1 cellular context compared by ENCODE assay signal in genomic region chr12:69470189-69471094, GRCh38.
TF ChIP-seq lines count a peak whose summit lies in the region.

A gene with protein sequence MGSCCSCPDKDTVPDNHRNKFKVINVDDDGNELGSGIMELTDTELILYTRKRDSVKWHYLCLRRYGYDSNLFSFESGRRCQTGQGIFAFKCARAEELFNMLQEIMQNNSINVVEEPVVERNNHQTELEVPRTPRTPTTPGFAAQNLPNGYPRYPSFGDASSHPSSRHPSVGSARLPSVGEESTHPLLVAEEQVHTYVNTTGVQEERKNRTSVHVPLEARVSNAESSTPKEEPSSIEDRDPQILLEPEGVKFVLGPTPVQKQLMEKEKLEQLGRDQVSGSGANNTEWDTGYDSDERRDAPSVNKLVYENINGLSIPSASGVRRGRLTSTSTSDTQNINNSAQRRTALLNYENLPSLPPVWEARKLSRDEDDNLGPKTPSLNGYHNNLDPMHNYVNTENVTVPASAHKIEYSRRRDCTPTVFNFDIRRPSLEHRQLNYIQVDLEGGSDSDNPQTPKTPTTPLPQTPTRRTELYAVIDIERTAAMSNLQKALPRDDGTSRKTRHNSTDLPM (plus strand): TSS chr12:69470388. CDS start chr12:69569031, 98,643 bp downstream.

TF ChIP-seq in HepG2, 621 proteins besides CTCF, POLR2A, EP300 and RAD21 (continued from another document and continues in another):
- TF ChIP-seq HNRNPUL1 (IDR thresholded peaks at IDR 0.05; ENCODE audit: low read depth, low read length), result no peak
- TF ChIP-seq FOXM1 (CRISPR knock-in tag; IDR thresholded peaks at IDR 0.05), result no peak
- TF ChIP-seq ZNF891 (CRISPR knock-in tag; IDR thresholded peaks at IDR 0.05), result peak; percentile 73
- TF ChIP-seq AGO1 (IDR thresholded peaks at IDR 0.05; ENCODE audit: low read depth, low read length, poor library complexity, severe bottlenecking), result peak; percentile 2
- 0 out of 2 replicates have a peak, but pooled peaks have one; percentile 17 for TF ChIP-seq NAIF1 (CRISPR knock-in tag; IDR thresholded peaks at IDR 0.05; ENCODE audit: borderline replicate concordance)
- no peak for TF ChIP-seq EEA1 (CRISPR knock-in tag; IDR thresholded peaks at IDR 0.05; ENCODE audit: borderline replicate concordance)
- no peak; the same call in 1 of the 2 replicates for TF ChIP-seq ARHGAP35 (CRISPR knock-in tag; IDR thresholded peaks at IDR 0.05; ENCODE audit: borderline replicate concordance)
- TF ChIP-seq, protein P1, sequence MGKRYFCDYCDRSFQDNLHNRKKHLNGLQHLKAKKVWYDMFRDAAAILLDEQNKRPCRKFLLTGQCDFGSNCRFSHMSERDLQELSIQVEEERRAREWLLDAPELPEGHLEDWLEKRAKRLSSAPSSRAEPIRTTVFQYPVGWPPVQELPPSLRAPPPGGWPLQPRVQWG (CRISPR knock-in tag; IDR thresholded peaks at IDR 0.05; ENCODE audit: borderline replicate concordance, low read depth), result no peak
- TF ChIP-seq ZNF777 (CRISPR knock-in tag; IDR thresholded peaks at IDR 0.05), result no peak; the same call in 1 of the 2 replicates
- peak; percentile 32; the same call in 1 of the 2 replicates for TF ChIP-seq ZNF784 (CRISPR knock-in tag; IDR thresholded peaks at IDR 0.05; ENCODE audit: borderline replicate concordance)
- TF ChIP-seq ZNF780A (CRISPR knock-in tag; IDR thresholded peaks at IDR 0.05), result no peak
- TF ChIP-seq KAT2B (IDR thresholded peaks at IDR 0.05; ENCODE audit: borderline replicate concordance, low read depth, low read length), result no peak
- no peak for TF ChIP-seq TBL1XR1 (IDR thresholded peaks at IDR 0.05; ENCODE audit: borderline replicate concordance, low read length, partially characterized antibody)
- TF ChIP-seq TGIF2 (CRISPR knock-in tag; IDR thresholded peaks at IDR 0.05), result no peak
- TF ChIP-seq CBX2 (IDR thresholded peaks at IDR 0.05; ENCODE audit: low read depth, low read length), result no peak
- TF ChIP-seq CBX2 (CRISPR knock-in tag; IDR thresholded peaks at IDR 0.05; ENCODE audit: low read depth), result no peak
- TF ChIP-seq PCBP2 (optimal IDR thresholded peaks at IDR 0.05; ENCODE audit: low read depth, low read length, poor library complexity, severe bottlenecking), result no peak
- TF ChIP-seq TP53 (CRISPR knock-in tag; conservative IDR thresholded peaks at IDR 0.05), result no peak
- no peak for TF ChIP-seq RBM22 (optimal IDR thresholded peaks at IDR 0.05; ENCODE audit: low read length)
- TF ChIP-seq, protein P2, sequence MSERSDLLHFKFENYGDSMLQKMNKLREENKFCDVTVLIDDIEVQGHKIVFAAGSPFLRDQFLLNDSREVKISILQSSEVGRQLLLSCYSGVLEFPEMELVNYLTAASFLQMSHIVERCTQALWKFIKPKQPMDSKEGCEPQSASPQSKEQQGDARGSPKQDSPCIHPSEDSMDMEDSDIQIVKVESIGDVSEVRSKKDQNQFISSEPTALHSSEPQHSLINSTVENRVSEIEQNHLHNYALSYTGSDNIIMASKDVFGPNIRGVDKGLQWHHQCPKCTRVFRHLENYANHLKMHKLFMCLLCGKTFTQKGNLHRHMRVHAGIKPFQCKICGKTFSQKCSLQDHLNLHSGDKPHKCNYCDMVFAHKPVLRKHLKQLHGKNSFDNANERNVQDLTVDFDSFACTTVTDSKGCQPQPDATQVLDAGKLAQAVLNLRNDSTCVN (CRISPR knock-in tag; IDR thresholded peaks at IDR 0.05; ENCODE audit: borderline replicate concordance), result 0 out of 2 replicates have a peak, but pooled peaks have one; percentile 37
- TF ChIP-seq KLF13 (CRISPR knock-in tag; IDR thresholded peaks at IDR 0.05), result no peak
- TF ChIP-seq ZFY (CRISPR knock-in tag; IDR thresholded peaks at IDR 0.05), result peak; percentile 99
- no peak for TF ChIP-seq ZSCAN21 (CRISPR knock-in tag; IDR thresholded peaks at IDR 0.05; ENCODE audit: borderline replicate concordance)
- TF ChIP-seq ZNF362 (CRISPR knock-in tag; IDR thresholded peaks at IDR 0.05; ENCODE audit: borderline replicate concordance), result no peak
- TF ChIP-seq TERF1 (CRISPR knock-in tag; IDR thresholded peaks at IDR 0.05), result no peak
- TF ChIP-seq CENPX (CRISPR knock-in tag; IDR thresholded peaks at IDR 0.05), result no peak
- TF ChIP-seq, protein P3, sequence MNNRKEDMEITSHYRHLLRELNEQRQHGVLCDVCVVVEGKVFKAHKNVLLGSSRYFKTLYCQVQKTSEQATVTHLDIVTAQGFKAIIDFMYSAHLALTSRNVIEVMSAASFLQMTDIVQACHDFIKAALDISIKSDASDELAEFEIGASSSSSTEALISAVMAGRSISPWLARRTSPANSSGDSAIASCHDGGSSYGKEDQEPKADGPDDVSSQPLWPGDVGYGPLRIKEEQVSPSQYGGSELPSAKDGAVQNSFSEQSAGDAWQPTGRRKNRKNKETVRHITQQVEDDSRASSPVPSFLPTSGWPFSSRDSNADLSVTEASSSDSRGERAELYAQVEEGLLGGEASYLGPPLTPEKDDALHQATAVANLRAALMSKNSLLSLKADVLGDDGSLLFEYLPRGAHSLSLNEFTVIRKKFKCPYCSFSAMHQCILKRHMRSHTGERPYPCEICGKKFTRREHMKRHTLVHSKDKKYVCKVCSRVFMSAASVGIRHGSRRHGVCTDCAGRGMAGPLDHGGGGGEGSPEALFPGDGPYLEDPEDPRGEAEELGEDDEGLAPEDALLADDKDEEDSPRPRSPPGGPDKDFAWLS (CRISPR knock-in tag; IDR thresholded peaks at IDR 0.05; ENCODE audit: borderline replicate concordance), result no peak
- TF ChIP-seq, protein P4, sequence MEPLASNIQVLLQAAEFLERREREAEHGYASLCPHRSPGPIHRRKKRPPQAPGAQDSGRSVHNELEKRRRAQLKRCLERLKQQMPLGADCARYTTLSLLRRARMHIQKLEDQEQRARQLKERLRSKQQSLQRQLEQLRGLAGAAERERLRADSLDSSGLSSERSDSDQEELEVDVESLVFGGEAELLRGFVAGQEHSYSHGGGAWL (CRISPR knock-in tag; IDR thresholded peaks at IDR 0.05), result 0 out of 2 replicates have a peak, but pooled peaks have one; percentile 11
- peak; percentile 87 for TF ChIP-seq YEATS2 (CRISPR knock-in tag; IDR thresholded peaks at IDR 0.05; ENCODE audit: borderline replicate concordance)
- no peak for TF ChIP-seq REXO4 (CRISPR knock-in tag; IDR thresholded peaks at IDR 0.05; ENCODE audit: borderline replicate concordance)
- TF ChIP-seq, protein P5, sequence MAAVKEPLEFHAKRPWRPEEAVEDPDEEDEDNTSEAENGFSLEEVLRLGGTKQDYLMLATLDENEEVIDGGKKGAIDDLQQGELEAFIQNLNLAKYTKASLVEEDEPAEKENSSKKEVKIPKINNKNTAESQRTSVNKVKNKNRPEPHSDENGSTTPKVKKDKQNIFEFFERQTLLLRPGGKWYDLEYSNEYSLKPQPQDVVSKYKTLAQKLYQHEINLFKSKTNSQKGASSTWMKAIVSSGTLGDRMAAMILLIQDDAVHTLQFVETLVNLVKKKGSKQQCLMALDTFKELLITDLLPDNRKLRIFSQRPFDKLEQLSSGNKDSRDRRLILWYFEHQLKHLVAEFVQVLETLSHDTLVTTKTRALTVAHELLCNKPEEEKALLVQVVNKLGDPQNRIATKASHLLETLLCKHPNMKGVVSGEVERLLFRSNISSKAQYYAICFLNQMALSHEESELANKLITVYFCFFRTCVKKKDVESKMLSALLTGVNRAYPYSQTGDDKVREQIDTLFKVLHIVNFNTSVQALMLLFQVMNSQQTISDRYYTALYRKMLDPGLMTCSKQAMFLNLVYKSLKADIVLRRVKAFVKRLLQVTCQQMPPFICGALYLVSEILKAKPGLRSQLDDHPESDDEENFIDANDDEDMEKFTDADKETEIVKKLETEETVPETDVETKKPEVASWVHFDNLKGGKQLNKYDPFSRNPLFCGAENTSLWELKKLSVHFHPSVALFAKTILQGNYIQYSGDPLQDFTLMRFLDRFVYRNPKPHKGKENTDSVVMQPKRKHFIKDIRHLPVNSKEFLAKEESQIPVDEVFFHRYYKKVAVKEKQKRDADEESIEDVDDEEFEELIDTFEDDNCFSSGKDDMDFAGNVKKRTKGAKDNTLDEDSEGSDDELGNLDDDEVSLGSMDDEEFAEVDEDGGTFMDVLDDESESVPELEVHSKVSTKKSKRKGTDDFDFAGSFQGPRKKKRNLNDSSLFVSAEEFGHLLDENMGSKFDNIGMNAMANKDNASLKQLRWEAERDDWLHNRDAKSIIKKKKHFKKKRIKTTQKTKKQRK (IDR thresholded peaks at IDR 0.05; ENCODE audit: low read length), result no peak
- no peak for TF ChIP-seq PTBP1 (IDR thresholded peaks at IDR 0.05; ENCODE audit: low read depth, low read length, poor library complexity, severe bottlenecking)
- no peak for TF ChIP-seq ZNF773 (CRISPR knock-in tag; IDR thresholded peaks at IDR 0.05; ENCODE audit: borderline replicate concordance)
- TF ChIP-seq XRCC5 (optimal IDR thresholded peaks at IDR 0.05; ENCODE audit: low read length), result peak; percentile 60
- TF ChIP-seq, protein P6, sequence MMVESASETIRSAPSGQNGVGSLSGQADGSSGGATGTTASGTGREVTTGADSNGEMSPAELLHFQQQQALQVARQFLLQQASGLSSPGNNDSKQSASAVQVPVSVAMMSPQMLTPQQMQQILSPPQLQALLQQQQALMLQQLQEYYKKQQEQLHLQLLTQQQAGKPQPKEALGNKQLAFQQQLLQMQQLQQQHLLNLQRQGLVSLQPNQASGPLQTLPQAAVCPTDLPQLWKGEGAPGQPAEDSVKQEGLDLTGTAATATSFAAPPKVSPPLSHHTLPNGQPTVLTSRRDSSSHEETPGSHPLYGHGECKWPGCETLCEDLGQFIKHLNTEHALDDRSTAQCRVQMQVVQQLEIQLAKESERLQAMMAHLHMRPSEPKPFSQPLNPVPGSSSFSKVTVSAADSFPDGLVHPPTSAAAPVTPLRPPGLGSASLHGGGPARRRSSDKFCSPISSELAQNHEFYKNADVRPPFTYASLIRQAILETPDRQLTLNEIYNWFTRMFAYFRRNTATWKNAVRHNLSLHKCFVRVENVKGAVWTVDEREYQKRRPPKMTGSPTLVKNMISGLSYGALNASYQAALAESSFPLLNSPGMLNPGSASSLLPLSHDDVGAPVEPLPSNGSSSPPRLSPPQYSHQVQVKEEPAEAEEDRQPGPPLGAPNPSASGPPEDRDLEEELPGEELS (CRISPR knock-in tag; IDR thresholded peaks at IDR 0.05), result no peak; the same call in 1 of the 2 replicates
- TF ChIP-seq, protein P7, sequence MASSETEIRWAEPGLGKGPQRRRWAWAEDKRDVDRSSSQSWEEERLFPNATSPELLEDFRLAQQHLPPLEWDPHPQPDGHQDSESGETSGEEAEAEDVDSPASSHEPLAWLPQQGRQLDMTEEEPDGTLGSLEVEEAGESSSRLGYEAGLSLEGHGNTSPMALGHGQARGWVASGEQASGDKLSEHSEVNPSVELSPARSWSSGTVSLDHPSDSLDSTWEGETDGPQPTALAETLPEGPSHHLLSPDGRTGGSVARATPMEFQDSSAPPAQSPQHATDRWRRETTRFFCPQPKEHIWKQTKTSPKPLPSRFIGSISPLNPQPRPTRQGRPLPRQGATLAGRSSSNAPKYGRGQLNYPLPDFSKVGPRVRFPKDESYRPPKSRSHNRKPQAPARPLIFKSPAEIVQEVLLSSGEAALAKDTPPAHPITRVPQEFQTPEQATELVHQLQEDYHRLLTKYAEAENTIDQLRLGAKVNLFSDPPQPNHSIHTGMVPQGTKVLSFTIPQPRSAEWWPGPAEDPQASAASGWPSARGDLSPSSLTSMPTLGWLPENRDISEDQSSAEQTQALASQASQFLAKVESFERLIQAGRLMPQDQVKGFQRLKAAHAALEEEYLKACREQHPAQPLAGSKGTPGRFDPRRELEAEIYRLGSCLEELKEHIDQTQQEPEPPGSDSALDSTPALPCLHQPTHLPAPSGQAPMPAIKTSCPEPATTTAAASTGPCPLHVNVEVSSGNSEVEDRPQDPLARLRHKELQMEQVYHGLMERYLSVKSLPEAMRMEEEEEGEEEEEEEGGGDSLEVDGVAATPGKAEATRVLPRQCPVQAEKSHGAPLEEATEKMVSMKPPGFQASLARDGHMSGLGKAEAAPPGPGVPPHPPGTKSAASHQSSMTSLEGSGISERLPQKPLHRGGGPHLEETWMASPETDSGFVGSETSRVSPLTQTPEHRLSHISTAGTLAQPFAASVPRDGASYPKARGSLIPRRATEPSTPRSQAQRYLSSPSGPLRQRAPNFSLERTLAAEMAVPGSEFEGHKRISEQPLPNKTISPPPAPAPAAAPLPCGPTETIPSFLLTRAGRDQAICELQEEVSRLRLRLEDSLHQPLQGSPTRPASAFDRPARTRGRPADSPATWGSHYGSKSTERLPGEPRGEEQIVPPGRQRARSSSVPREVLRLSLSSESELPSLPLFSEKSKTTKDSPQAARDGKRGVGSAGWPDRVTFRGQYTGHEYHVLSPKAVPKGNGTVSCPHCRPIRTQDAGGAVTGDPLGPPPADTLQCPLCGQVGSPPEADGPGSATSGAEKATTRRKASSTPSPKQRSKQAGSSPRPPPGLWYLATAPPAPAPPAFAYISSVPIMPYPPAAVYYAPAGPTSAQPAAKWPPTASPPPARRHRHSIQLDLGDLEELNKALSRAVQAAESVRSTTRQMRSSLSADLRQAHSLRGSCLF (CRISPR knock-in tag; IDR thresholded peaks at IDR 0.05; ENCODE audit: borderline replicate concordance), result no peak
- TF ChIP-seq REPIN1 (CRISPR knock-in tag; IDR thresholded peaks at IDR 0.05; ENCODE audit: borderline replicate concordance, low read depth), result peak; percentile 83; the same call in 1 of the 2 replicates
- peak; percentile 63; the same call in 1 of the 2 replicates for TF ChIP-seq ZNF703 (CRISPR knock-in tag; IDR thresholded peaks at IDR 0.05; ENCODE audit: borderline replicate concordance)
- no peak for TF ChIP-seq JUN (CRISPR knock-in tag; IDR thresholded peaks at IDR 0.05)
- TF ChIP-seq ZNF124 (CRISPR knock-in tag; IDR thresholded peaks at IDR 0.05), result 0 out of 2 replicates have a peak, but pooled peaks have one; percentile 23
